In genomic region chr2:230325316-230326243, GRCh38 we compare ENCODE assay signal across 2 cellular contexts.
TF ChIP-seq lines count a peak whose summit lies in the region.

No MANE protein-coding gene starts in this region.

TF ChIP-seq in SK-N-SH, 30 proteins besides CTCF, POLR2A, EP300 and RAD21 (continued from another document):
- no peak for TF ChIP-seq RCOR1 (IDR thresholded peaks at IDR 0.05; ENCODE audit: low read length)
- TF ChIP-seq NFIC (IDR thresholded peaks at IDR 0.05; ENCODE audit: borderline replicate concordance), result no peak
- TF ChIP-seq ELF1 (IDR thresholded peaks at IDR 0.05), result no peak
- TF ChIP-seq TAF1 (IDR thresholded peaks at IDR 0.05; ENCODE audit: borderline replicate concordance, low read depth, low read length), result no peak
- no peak for TF ChIP-seq JUND (IDR thresholded peaks at IDR 0.05)

TF ChIP-seq in SK-N-SH treated with all-trans-retinoic acid at 6 μM for 48 hours, 23 proteins besides CTCF, POLR2A, EP300 and RAD21 (continued from another document):
- TF ChIP-seq CSRNP3 (CRISPR knock-in tag; IDR thresholded peaks at IDR 0.05), result no peak
- TF ChIP-seq ZNF70 (CRISPR knock-in tag; IDR thresholded peaks at IDR 0.05), result no peak
- no peak for TF ChIP-seq PATZ1 (CRISPR knock-in tag; IDR thresholded peaks at IDR 0.05; ENCODE audit: borderline replicate concordance)
- TF ChIP-seq TCF4 (CRISPR knock-in tag; IDR thresholded peaks at IDR 0.05; ENCODE audit: borderline replicate concordance), result no peak
- no peak for TF ChIP-seq GLIS3 (CRISPR knock-in tag; IDR thresholded peaks at IDR 0.05)
- no peak for TF ChIP-seq CSDC2 (CRISPR knock-in tag; IDR thresholded peaks at IDR 0.05)
- no peak for TF ChIP-seq OSR1 (CRISPR knock-in tag; IDR thresholded peaks at IDR 0.05)
- no peak for TF ChIP-seq RARB (CRISPR knock-in tag; IDR thresholded peaks at IDR 0.05)
- TF ChIP-seq ARNTL (CRISPR knock-in tag; IDR thresholded peaks at IDR 0.05; ENCODE audit: borderline replicate concordance, low read depth), result no peak
- TF ChIP-seq SNAI2 (CRISPR knock-in tag; IDR thresholded peaks at IDR 0.05), result no peak
- no peak for TF ChIP-seq ZC3H10 (CRISPR knock-in tag; IDR thresholded peaks at IDR 0.05)
- no peak for TF ChIP-seq ESRRG (CRISPR knock-in tag; IDR thresholded peaks at IDR 0.05)
